ENCODE assay signal across 8 cellular contexts in genomic region chr5:133930061-133930823, GRCh38. TPM values are rescaled to one million over a fixed set of nuclear protein-coding genes. Genes with fewer than 3 reads are reported as not detected.
DNase-seq lines count a peak whose midpoint lies in the region; ATAC-seq and TF ChIP-seq lines count a peak whose summit lies in the region.

No MANE protein-coding gene starts in this region.

- H3K9ac ChIP-seq in colonic mucosa (ENCODE audit: low read depth in 2 of 2, low read length in 2 of 2), result peak overlapping the region in 1 of 2 donors; percentile 7

- H3K9me3 Mint-ChIP-seq in CD4-positive, alpha-beta T cell, result no peaks in the 10 kb centered on the region
- no peaks in the 10 kb centered on the region for H3K9me3 Mint-ChIP-seq in activated CD4-positive, alpha-beta T cell treated with anti-CD3 and anti-CD28 coated beads for 36 hours (ENCODE audit: low read depth)

- H3K27ac ChIP-seq in CD4-positive, alpha-beta T cell (ENCODE audit: low read depth, low read length), result no peak overlapping the region
- H3K27ac ChIP-seq in cingulate gyrus (ENCODE audit: low read depth, low read length) (peak overlapping the region; percentile 75), colonic mucosa (no peak overlapping the region)

- H3K36me3 Mint-ChIP-seq in CD4-positive, alpha-beta T cell (ENCODE audit: low read depth), result no peaks in the 10 kb centered on the region
- no peaks in the 10 kb centered on the region for H3K36me3 Mint-ChIP-seq in activated CD4-positive, alpha-beta T cell treated with anti-CD3 and anti-CD28 coated beads for 36 hours (ENCODE audit: low read depth)

- H3K4me3 ChIP-seq in H7 (ENCODE audit: insufficient read depth, low read depth, low read length), result no peak overlapping the region
- no peak overlapping the region for H3K4me3 ChIP-seq in colonic mucosa

- ATAC-seq in CD4-positive, alpha-beta T cell (ENCODE audit: poor library complexity), result peak; percentile 86
- ATAC-seq in activated CD4-positive, alpha-beta T cell treated with anti-CD3 and anti-CD28 coated beads for 36 hours, result peak; percentile 84
- ATAC-seq in HG03457 (IDR thresholded peaks at IDR 0.05; ENCODE audit: unreplicated experiment), result no peak

- intact Hi-C loops in CD4-positive, alpha-beta T cell (cut with DNase I, micrococcal nuclease), result no loop called here
- intact Hi-C loops in activated CD4-positive, alpha-beta T cell treated with anti-CD3 and anti-CD28 coated beads for 36 hours (cut with DNase I, micrococcal nuclease), result loop anchor here (1.0 to 2.0 kb wide), 5 partner anchors 38 to 141 kb away; partner anchors contain the start of gene C5orf15 (in 1 of the 2)
- intact Hi-C loops in colonic mucosa (cut with DNase I), result no loop called here

- no peaks in the 10 kb centered on the region for H3K27me3 Mint-ChIP-seq in CD4-positive, alpha-beta T cell
- no peaks in the 10 kb centered on the region for H3K27me3 Mint-ChIP-seq in activated CD4-positive, alpha-beta T cell treated with anti-CD3 and anti-CD28 coated beads for 36 hours

- no peaks in the 10 kb centered on the region for H3K4me1 ChIP-seq in colonic mucosa

- peak; percentile 15 to 54 (median 38) for DNase-seq in CD4-positive, alpha-beta T cell
- DNase-seq in H7 (peak; percentile 3), HPDE6-E6E7 (ENCODE audit: extremely low spot score) (no peak), colonic mucosa (no peak)
- peak; percentile 89 for DNase-seq in activated CD4-positive, alpha-beta T cell treated with anti-CD3 and anti-CD28 coated beads for 36 hours
- peak; percentile 56 to 78 for DNase-seq in stimulated activated CD4-positive, alpha-beta T cell treated with anti-CD3 and anti-CD28 coated beads, Interleukin-4, amount 100 ng/mL, for 48 hours (ENCODE audit: low read depth in 2 of 2)

- H3K4me3 Mint-ChIP-seq in CD4-positive, alpha-beta T cell, result peak overlapping the region; percentile 86
- peak overlapping the region; percentile 74 for H3K4me3 Mint-ChIP-seq in activated CD4-positive, alpha-beta T cell treated with anti-CD3 and anti-CD28 coated beads for 36 hours

- no peaks in the 10 kb centered on the region for H3K36me3 ChIP-seq in H7 (replicated peaks; ENCODE audit: control insufficient read depth, insufficient read depth, low read length)
- no peaks in the 10 kb centered on the region for H3K36me3 ChIP-seq in colonic mucosa

- H3K27ac Mint-ChIP-seq in CD4-positive, alpha-beta T cell, result peak overlapping the region; percentile 93
- H3K27ac Mint-ChIP-seq in activated CD4-positive, alpha-beta T cell treated with anti-CD3 and anti-CD28 coated beads for 36 hours, result peak overlapping the region; percentile 99

- no peaks in the 10 kb centered on the region for H3K27me3 ChIP-seq in CD4-positive, alpha-beta T cell (ENCODE audit: control insufficient read depth, insufficient read depth, low read length)
- no peaks in the 10 kb centered on the region for H3K27me3 ChIP-seq in H7 (ENCODE audit: control insufficient read depth, insufficient read depth, low read length)
- no peaks in the 10 kb centered on the region for H3K27me3 ChIP-seq in colonic mucosa

- POLR2A ChIA-PET in CD4-positive, alpha-beta T cell (lab: Charles Lee), result interaction anchor here (0.9 to 2.0 kb wide), 2 partner anchors 9 to 38 kb away, joined by 3 to 7 read pairs; partner anchors contain the start of gene C5orf15
- POLR2A ChIA-PET in activated CD4-positive, alpha-beta T cell treated with anti-CD3 and anti-CD28 coated beads for 36 hours (lab: Charles Lee), result interaction anchor here (0.5 to 1.3 kb wide), 3 partner anchors 9 to 808 kb away, joined by 3 to 7 read pairs (median 3); partner anchors contain the start of gene CAMLG

- no peak for TF ChIP-seq CTCF in CD4-positive, alpha-beta T cell (IDR thresholded peaks at IDR 0.05)
- TF ChIP-seq CTCF in colonic mucosa (IDR thresholded peaks at IDR 0.05), result no peak

- CTCF ChIA-PET in CD4-positive, alpha-beta T cell (lab: Charles Lee), result interaction anchor here (0.6 to 0.8 kb wide), 4 partner anchors 10 to 443 kb away, joined by 3 read pairs; no protein-coding TSS in a partner anchor
- CTCF ChIA-PET in activated CD4-positive, alpha-beta T cell treated with anti-CD3 and anti-CD28 coated beads for 36 hours (lab: Charles Lee), result interaction anchor here (0.6 to 1.8 kb wide), 18 partner anchors 9 to 716 kb away, joined by 3 to 10 read pairs (median 3); no protein-coding TSS in a partner anchor

- H3K9me3 ChIP-seq in CD4-positive, alpha-beta T cell (ENCODE audit: control insufficient read depth, low read length), result no peaks in the 10 kb centered on the region
- H3K9me3 ChIP-seq in colonic mucosa, result no peaks in the 10 kb centered on the region

- peaks cover 25% of the 10 kb centered on the region for H3K4me1 Mint-ChIP-seq in CD4-positive, alpha-beta T cell (ENCODE audit: low read depth)
- H3K4me1 Mint-ChIP-seq in activated CD4-positive, alpha-beta T cell treated with anti-CD3 and anti-CD28 coated beads for 36 hours, result peaks cover 61% of the 10 kb centered on the region

RNA-seq across cellular contexts. Expression of gene C5orf15, which starts 38.2 kb away (rescaled TPM):
- total RNA-seq in CD4-positive, alpha-beta T cell, result 10 to 100 TPM; 12.3 to 15.5 TPM
- total RNA-seq in H7 (2014; rRNA removed; shearing (Covaris generic)), result 48.7 and 55.5 TPM in 2 replicates
- 10 to 100 TPM; 28.7 to 38.7 TPM for total RNA-seq in activated CD4-positive, alpha-beta T cell treated with anti-CD3 and anti-CD28 coated beads for 36 hours
- 10 to 100 TPM; 21.1 to 31.9 TPM for total RNA-seq in colonic mucosa

Comparison
In these comparisons a context has a peak if more than half of its experiments do, and no peak if none do; other contexts are left out.
1. DNase-seq: peak in CD4-positive, alpha-beta T cell (10 of 10), H7 (single experiment), activated CD4-positive, alpha-beta T cell treated with anti-CD3 and anti-CD28 coated beads for 36 hours (single experiment) and stimulated activated CD4-positive, alpha-beta T cell treated with anti-CD3 and anti-CD28 coated beads, Interleukin-4, amount 100 ng/mL, for 48 hours (2 of 2); none in HPDE6-E6E7 (single experiment) and colonic mucosa (single experiment).
2. intact Hi-C loops: an anchor here in activated CD4-positive, alpha-beta T cell treated with anti-CD3 and anti-CD28 coated beads for 36 hours (1.0 to 2.0 kb wide); none called in CD4-positive, alpha-beta T cell and colonic mucosa.